In genomic region chr5:77773734-77774280, GRCh38 we compare ENCODE assay signal across 10 cellular contexts. TPM values are rescaled to one million over a fixed set of nuclear protein-coding genes. Genes with fewer than 3 reads are reported as not detected.
DNase-seq lines count a peak whose midpoint lies in the region; ATAC-seq and TF ChIP-seq lines count a peak whose summit lies in the region.
"Had no signal": no experiment of that assay in that cellular context is flagged by ENCODE, and none has a peak within 500 bp of the region (broad histone marks: within the 10 kb centered on the region; RNA-seq: fewer than 3 reads in every experiment).

No MANE protein-coding gene starts in this region.

- peaks cover 69% of the 10 kb centered on the region for H3K79me2 ChIP-seq in GM23248 (ENCODE audit: insufficient read depth)

- H3K4me3 ChIP-seq in A673 (ENCODE audit: low read depth, low read length, poor library complexity, severe bottlenecking) = peak overlapping the region; percentile 87
- H3K4me3 ChIP-seq in GM23248 = peak overlapping the region; percentile 74

- POLR2A ChIA-PET in A673 (lab: Charles Lee; ENCODE audit: low non-redundant PET) = no interaction called here

- H3K9me3 ChIP-seq in A673 (ENCODE audit: low read depth, low read length, poor library complexity, severe bottlenecking) (no peaks in the 10 kb centered on the region), GM23248 (ENCODE audit: low read depth) (no peaks in the 10 kb centered on the region)

- H3K4me1 ChIP-seq in A673 (ENCODE audit: insufficient read depth, low read length, poor library complexity, severe bottlenecking) = peaks cover 16% of the 10 kb centered on the region
- H3K4me1 ChIP-seq in GM23248 (ENCODE audit: insufficient read depth) = peaks cover 28% of the 10 kb centered on the region

- in situ Hi-C loops in GM23248 (cut with MboI) = no loop called here

- peaks cover 29% of the 10 kb centered on the region for H4K20me1 ChIP-seq in GM23248 (ENCODE audit: insufficient read depth)

- H3K4me1 Mint-ChIP-seq in activated T-helper 1 cell treated with anti-CD3 and anti-CD28 coated beads, Interleukin-12 subunit alpha, Interleukin-12 subunit beta, Interleukin-2, Interleukin-4 antibody, amounts not matched to agents 30 ng/mL and 10 ng/mL and 1 ng/mL, durations not matched to agents 14 hours and 24 hours and 36 hours (ENCODE audit: low read depth) = peaks cover 53% of the 10 kb centered on the region
- H3K4me1 Mint-ChIP-seq in memory B cell = peaks cover 34% of the 10 kb centered on the region

- H3K27me3 Mint-ChIP-seq in activated T-helper 1 cell treated with anti-CD3 and anti-CD28 coated beads, Interleukin-12 subunit alpha, Interleukin-12 subunit beta, Interleukin-2, Interleukin-4 antibody, amounts not matched to agents 30 ng/mL and 10 ng/mL and 1 ng/mL, durations not matched to agents 14 hours and 24 hours and 36 hours (ENCODE audit: insufficient read depth) = peaks cover 2% of the 10 kb centered on the region
- no peaks in the 10 kb centered on the region for H3K27me3 Mint-ChIP-seq in memory B cell

- H3F3A ChIP-seq in GM23248 (ENCODE audit: insufficient read depth) = peaks cover 5% of the 10 kb centered on the region; the same call in 1 of the 2 replicates

- H3K4me3 Mint-ChIP-seq in activated T-helper 1 cell treated with anti-CD3 and anti-CD28 coated beads, Interleukin-12 subunit alpha, Interleukin-12 subunit beta, Interleukin-2, Interleukin-4 antibody, amounts not matched to agents 30 ng/mL and 10 ng/mL and 1 ng/mL, durations not matched to agents 14 hours and 24 hours and 36 hours = peak overlapping the region; percentile 89
- no peak overlapping the region for H3K4me3 Mint-ChIP-seq in memory B cell

- H3K27me3 ChIP-seq in A673 (replicated peaks; ENCODE audit: insufficient read depth, low read depth, low read length, poor library complexity) (no peaks in the 10 kb centered on the region), GM23248 (replicated peaks; ENCODE audit: insufficient read depth) (no peaks in the 10 kb centered on the region)

- TF ChIP-seq CTCF in A673 (conservative IDR thresholded peaks at IDR 0.05; ENCODE audit: low read depth, low read length) = no peak

- no peak overlapping the region for H2AFZ ChIP-seq in GM23248

- peak overlapping the region; percentile 93 for H3K4me2 ChIP-seq in GM23248 (ENCODE audit: unreplicated experiment)

- intact Hi-C loops in A673 (cut with micrococcal nuclease; ENCODE audit: unreplicated experiment) = no loop called here
- intact Hi-C loops in activated T-helper 1 cell treated with anti-CD3 and anti-CD28 coated beads, Interleukin-12 subunit alpha, Interleukin-12 subunit beta, Interleukin-2, Interleukin-4 antibody, amounts not matched to agents 30 ng/mL and 10 ng/mL and 1 ng/mL, durations not matched to agents 14 hours and 24 hours and 36 hours (cut with micrococcal nuclease) = loop anchor here (10.0 kb wide), 3 partner anchors 109 to 1741 kb away; partner anchors contain the start of genes F2R and HOMER1

- DNase-seq in A673 (ENCODE audit: low spot score) = no peak
- peak; percentile 2 for DNase-seq in GM23248
- DNase-seq in activated T-helper 1 cell treated with anti-CD3 and anti-CD28 coated beads, Interleukin-12 subunit alpha, Interleukin-12 subunit beta, Interleukin-2, Interleukin-4 antibody, amounts not matched to agents 30 ng/mL and 10 ng/mL and 1 ng/mL, durations not matched to agents 14 hours and 24 hours and 36 hours (ENCODE audit: low spot score) = no peak
- DNase-seq in memory B cell (ENCODE audit: low spot score in 2 of 2) = no peak
- no peak for DNase-seq in DMS153 treated with DMSO at 0.1 percent for 48 hours (lab: John Stamatoyannopoulos, UW; ENCODE audit: unreplicated experiment)
- no peak for DNase-seq in NCI-H1436 (lab: John Stamatoyannopoulos, UW)
- DNase-seq in NCI-H774 (lab: John Stamatoyannopoulos, UW) = no peak
- DNase-seq: stimulated activated CD4-positive, alpha-beta T cell treated with anti-CD3 and anti-CD28 coated beads, Interleukin-1b, Interleukin-23, amount 100 ng/mL, for 48 hours; T1000 had no signal

- H3K9me2 ChIP-seq in GM23248 (ENCODE audit: insufficient read depth) = no peaks in the 10 kb centered on the region

- CTCF ChIA-PET in A673 (lab: Charles Lee) = no interaction called here

- no peak overlapping the region for H3K9ac ChIP-seq in GM23248

- WGBS in GM23248 (ENCODE audit: low coverage in 1 of 2, low lambda C conversion rate in 2 of 2, missing lambda C conversion rate in 2 of 2), 2 experiments = 67 to 68% methylated on average over 3 of the region's 3 CpGs

- H3K9me3 Mint-ChIP-seq in activated T-helper 1 cell treated with anti-CD3 and anti-CD28 coated beads, Interleukin-12 subunit alpha, Interleukin-12 subunit beta, Interleukin-2, Interleukin-4 antibody, amounts not matched to agents 30 ng/mL and 10 ng/mL and 1 ng/mL, durations not matched to agents 14 hours and 24 hours and 36 hours = no peaks in the 10 kb centered on the region
- H3K9me3 Mint-ChIP-seq in memory B cell = no peaks in the 10 kb centered on the region

- H3K36me3 ChIP-seq in A673 (ENCODE audit: insufficient read depth, low read length, poor library complexity, severe bottlenecking) (peaks cover 45% of the 10 kb centered on the region), GM23248 (ENCODE audit: low read depth) (peaks cover 12% of the 10 kb centered on the region)

- no TSS peak for BruUV-seq in A673 (replicated peaks; lab: Mats Ljungman, UMichigan)

- peaks cover 28% of the 10 kb centered on the region for H3K36me3 Mint-ChIP-seq in activated T-helper 1 cell treated with anti-CD3 and anti-CD28 coated beads, Interleukin-12 subunit alpha, Interleukin-12 subunit beta, Interleukin-2, Interleukin-4 antibody, amounts not matched to agents 30 ng/mL and 10 ng/mL and 1 ng/mL, durations not matched to agents 14 hours and 24 hours and 36 hours (ENCODE audit: low read depth)
- peaks cover 14% of the 10 kb centered on the region for H3K36me3 Mint-ChIP-seq in memory B cell

- no peak overlapping the region for H3K27ac Mint-ChIP-seq in activated T-helper 1 cell treated with anti-CD3 and anti-CD28 coated beads, Interleukin-12 subunit alpha, Interleukin-12 subunit beta, Interleukin-2, Interleukin-4 antibody, amounts not matched to agents 30 ng/mL and 10 ng/mL and 1 ng/mL, durations not matched to agents 14 hours and 24 hours and 36 hours
- H3K27ac Mint-ChIP-seq in memory B cell = peak overlapping the region; percentile 98

- no peak overlapping the region for H3K27ac ChIP-seq in A673 (ENCODE audit: low read depth, low read length, poor library complexity, severe bottlenecking)
- H3K27ac ChIP-seq in GM23248 = no peak overlapping the region

- no peak for ATAC-seq in memory B cell (ENCODE audit: low read depth)
- no peak for ATAC-seq in HG02571 (IDR thresholded peaks at IDR 0.05; ENCODE audit: unreplicated experiment)

RNA-seq across cellular contexts. Expression of gene TBCA, which starts 2.3 kb away (rescaled TPM):
- 288 and 297 TPM in 2 replicates for total RNA-seq in A673 (2021)
- 60.1 and 81.2 TPM in 2 replicates for total RNA-seq in GM23248 (2014; rRNA removed; shearing (Covaris generic))
- 235 and 257 TPM in 2 replicates for polyA plus RNA-seq in GM23248 (2016; fragmentation: Nextera tagmentation; extraction: Ambion mirVana)
- total RNA-seq in activated T-helper 1 cell treated with anti-CD3 and anti-CD28 coated beads, Interleukin-12 subunit alpha, Interleukin-12 subunit beta, Interleukin-2, Interleukin-4 antibody, amounts not matched to agents 30 ng/mL and 10 ng/mL and 1 ng/mL, durations not matched to agents 14 hours and 24 hours and 36 hours = 179 and 212 TPM in 2 replicates
